ENCODE assay signal across 8 cellular contexts in genomic region chr16:55465077-55465896, GRCh38. TPM values are rescaled to one million over a fixed set of nuclear protein-coding genes. Genes with fewer than 3 reads are reported as not detected.
DNase-seq lines count a peak whose midpoint lies in the region; ATAC-seq lines count a peak whose summit lies in the region.

No MANE protein-coding gene starts in this region.

- CTCF ChIA-PET in CD8-positive, alpha-beta memory T cell (lab: Charles Lee): interaction anchor here (0.6 to 2.3 kb wide), 21 partner anchors 9 to 1915 kb away, joined by 3 to 13 read pairs (median 3); no protein-coding TSS in a partner anchor

- H3K9me3 Mint-ChIP-seq in CD8-positive, alpha-beta memory T cell: no peaks in the 10 kb centered on the region

- peaks cover 0 to 4% (median 2%) of the 10 kb centered on the region in 3 donors for H3K4me1 Mint-ChIP-seq in CD8-positive, alpha-beta memory T cell

- no peaks in the 10 kb centered on the region for H3K27me3 ChIP-seq in CD8-positive, alpha-beta memory T cell (ENCODE audit: insufficient read depth, low read length, poor library complexity, severe bottlenecking)

- no peaks in the 10 kb centered on the region for H3K36me3 ChIP-seq in CD8-positive, alpha-beta memory T cell (ENCODE audit: insufficient read depth, low read length)

- H3K27ac ChIP-seq in CD8-positive, alpha-beta memory T cell (ENCODE audit: low read depth, low read length): no peak overlapping the region

- H3K36me3 Mint-ChIP-seq in CD8-positive, alpha-beta memory T cell: no peaks in the 10 kb centered on the region

- no peak overlapping the region for H3K4me3 ChIP-seq in CD8-positive, alpha-beta memory T cell (ENCODE audit: low read length)

- H3K4me1 ChIP-seq in CD8-positive, alpha-beta memory T cell (ENCODE audit: insufficient read depth, low read length): no peaks in the 10 kb centered on the region

- H3K27ac Mint-ChIP-seq in CD8-positive, alpha-beta memory T cell: no peak overlapping the region

- POLR2A ChIA-PET in CD8-positive, alpha-beta memory T cell (lab: Charles Lee): no interaction called here

- ATAC-seq in GM19351 (IDR thresholded peaks at IDR 0.05; ENCODE audit: unreplicated experiment): peak; percentile 97
- ATAC-seq in HG03432 (IDR thresholded peaks at IDR 0.05; ENCODE audit: unreplicated experiment): peak; percentile 94

- no peak overlapping the region for H3K4me3 Mint-ChIP-seq in CD8-positive, alpha-beta memory T cell

- peaks cover 3 to 5% of the 10 kb centered on the region in 2 donors for H3K27me3 Mint-ChIP-seq in CD8-positive, alpha-beta memory T cell

- H3K9me3 ChIP-seq in CD8-positive, alpha-beta memory T cell (ENCODE audit: low read length): no peaks in the 10 kb centered on the region

- DNase-seq in CD8-positive, alpha-beta memory T cell: peak; percentile 57 to 82 (median 68)
- peak; percentile 71 for DNase-seq in NCI-H69 (lab: John Stamatoyannopoulos, UW)
- DNase-seq in activated CD4-positive, alpha-beta T cell treated with anti-CD3 and anti-CD28 coated beads, Interleukin-2, amount 50 U/mL, for 24 hours (ENCODE audit: low read depth in 1 of 2, low spot score in 1 of 2): peak; percentile 78 to 79
- peak; percentile 93 for DNase-seq in ecto neural progenitor cell (ENCODE audit: low spot score)
- DNase-seq in medulla oblongata (ENCODE audit: extremely low spot score): peak; percentile 94
- peak; percentile 78 for DNase-seq in stimulated activated CD8-positive, alpha-beta memory T cell treated with anti-CD3 and anti-CD28 coated beads, Interleukin-15, amount 100 ng/mL, for 24 hours (ENCODE audit: low read depth)

RNA-seq across cellular contexts. Expression of gene MMP2, which starts 13.7 kb away (rescaled TPM):
- total RNA-seq in CD8-positive, alpha-beta memory T cell: not detected
- polyA plus RNA-seq in CD8-positive, alpha-beta memory T cell: not detected

RNA-seq across cellular contexts. Expression of gene LPCAT2, which starts 43.6 kb away (rescaled TPM):
- 1 to 10 TPM in 1 of 2 experiments, under 1 TPM in 1; 0.33 to 1.2 TPM for total RNA-seq in CD8-positive, alpha-beta memory T cell
- polyA plus RNA-seq in CD8-positive, alpha-beta memory T cell: 0.29 TPM
